In genomic region chr5:18900644-18901043, GRCh38 we compare ENCODE assay signal across 20 cellular contexts.
"Had no signal": no experiment of that assay in that cellular context is flagged by ENCODE, and none has a peak within 500 bp of the region (broad histone marks: within the 10 kb centered on the region; RNA-seq: fewer than 3 reads in every experiment).

No MANE protein-coding gene starts in this region.

- H3K36me3 Mint-ChIP-seq: memory B cell; mesothelial cell of epicardium; naive thymus-derived CD4-positive, alpha-beta T cell had no signal

- H3K9me3 Mint-ChIP-seq: memory B cell, mesothelial cell of epicardium had no signal

- FAIRE-seq: endothelial cell of umbilical vein, keratinocyte had no signal

- H3K27ac Mint-ChIP-seq: memory B cell; mesothelial cell of epicardium; naive thymus-derived CD4-positive, alpha-beta T cell had no signal

- DNase-seq: dermis blood vessel endothelial cell; dorsolateral prefrontal cortex; effector CD4-positive, alpha-beta T cell; effector memory CD4-positive, alpha-beta T cell; foreskin keratinocyte; gastrocnemius medialis; glutamatergic neuron; head of caudate nucleus; heart right ventricle; hippocampal formation; kidney glomerular epithelial cell; left cardiac atrium; left lung; left ventricle myocardium superior; lower lobe of right lung; naive thymus-derived CD4-positive, alpha-beta T cell had no signal

- H3K4me3 Mint-ChIP-seq: memory B cell; mesothelial cell of epicardium; naive thymus-derived CD4-positive, alpha-beta T cell had no signal

- H3K4me1 Mint-ChIP-seq: memory B cell; mesothelial cell of epicardium; naive thymus-derived CD4-positive, alpha-beta T cell had no signal

- H3K27me3 Mint-ChIP-seq: memory B cell; naive thymus-derived CD4-positive, alpha-beta T cell had no signal
